8 cellular contexts compared by ENCODE assay signal in the genomic region with DNA sequence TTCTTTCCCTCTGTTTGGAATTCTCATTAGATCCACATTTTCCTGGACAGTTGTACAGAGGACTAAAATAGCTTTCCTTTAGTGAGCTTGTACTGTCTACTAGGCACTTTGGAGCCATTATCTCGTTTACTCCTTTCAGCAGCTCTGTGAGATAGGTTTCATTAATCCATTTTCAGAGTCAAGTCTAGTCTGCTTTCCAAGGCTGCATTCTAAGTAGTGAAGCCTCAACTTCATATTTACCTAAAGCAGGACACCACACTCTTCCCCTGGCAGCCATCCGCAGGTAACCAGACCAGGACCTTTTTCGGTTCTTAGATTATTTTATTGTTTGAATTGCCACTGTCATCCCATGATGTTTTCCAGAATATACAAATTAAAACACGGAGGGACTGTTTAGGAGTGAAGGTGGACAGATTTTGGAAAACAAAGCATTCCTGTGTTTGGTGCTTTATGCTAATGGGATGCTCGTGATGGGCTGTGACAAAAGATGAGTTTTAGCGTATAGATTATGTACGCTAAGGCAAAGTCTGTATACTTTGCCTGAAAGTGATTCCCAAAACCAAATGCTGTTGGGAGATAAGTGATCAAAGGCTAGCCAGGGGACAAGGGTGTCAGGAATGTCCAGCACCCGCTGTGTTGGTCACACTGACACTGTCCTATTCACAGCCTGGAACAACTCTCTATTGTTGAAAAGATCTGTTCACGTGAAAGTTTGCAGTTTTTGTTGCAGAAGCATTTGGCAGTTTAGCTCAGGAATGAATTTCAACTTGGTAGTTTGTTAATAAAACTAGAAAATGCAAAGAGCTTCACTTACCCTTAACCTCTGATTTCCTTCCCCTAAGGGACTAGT. TPM values are rescaled to one million over a fixed set of nuclear protein-coding genes. Genes with fewer than 3 reads are reported as not detected.
DNase-seq lines count a peak whose midpoint lies in the region; ATAC-seq and TF ChIP-seq lines count a peak whose summit lies in the region.

No MANE protein-coding gene starts in this region.

- peaks cover 6 to 16% (median 9%) of the 10 kb centered on the region in 4 donors for H3K4me1 Mint-ChIP-seq in CD4-positive, CD25-positive, alpha-beta regulatory T cell

- WGBS in esophagus muscularis mucosa, result 61% methylated on average over 9 of the region's 9 CpGs

- no peaks in the 10 kb centered on the region for H3K36me3 Mint-ChIP-seq in CD4-positive, CD25-positive, alpha-beta regulatory T cell

- DNase-seq in CD4-positive, CD25-positive, alpha-beta regulatory T cell, result no peak
- DNase-seq in NCI-H345 (lab: John Stamatoyannopoulos, UW), result peak; percentile 35
- DNase-seq in esophagus muscularis mucosa (ENCODE audit: extremely low spot score), result peak; percentile 75
- peak; percentile 8 for DNase-seq in occipital lobe (lab: John Stamatoyannopoulos, UW)
- DNase-seq in SKM-1 treated with dmso at 0.1 percent for 144 hours (lab: John Stamatoyannopoulos, UW; ENCODE audit: unreplicated experiment), result no peak
- no peak for DNase-seq in left lobe of liver (ENCODE audit: low spot score)

- TF ChIP-seq CTCF in esophagus muscularis mucosa (IDR thresholded peaks at IDR 0.05), result no peak

- H3K4me1 ChIP-seq in CD4-positive, CD25-positive, alpha-beta regulatory T cell (ENCODE audit: control insufficient read depth, insufficient read depth, low read length, poor library complexity, severe bottlenecking), result peaks cover 12% of the 10 kb centered on the region
- H3K4me1 ChIP-seq in esophagus muscularis mucosa, result peaks cover 14 to 59% (median 47%) of the 10 kb centered on the region in 4 donors

- peaks cover 9% of the 10 kb centered on the region for H3K27me3 ChIP-seq in CD4-positive, CD25-positive, alpha-beta regulatory T cell (ENCODE audit: control insufficient read depth, insufficient read depth, low read length)
- no peaks in the 10 kb centered on the region for H3K27me3 ChIP-seq in esophagus muscularis mucosa

- TF ChIP-seq EP300 in esophagus muscularis mucosa (IDR thresholded peaks at IDR 0.05), result no peak

- peaks cover 0 to 2% (median 0%) of the 10 kb centered on the region in 7 donors for H3K9me3 Mint-ChIP-seq in CD4-positive, CD25-positive, alpha-beta regulatory T cell

- no peak for ATAC-seq in CD4-positive, CD25-positive, alpha-beta regulatory T cell (ENCODE audit: low read depth in 2 of 2)
- ATAC-seq in HG03159 (IDR thresholded peaks at IDR 0.05; ENCODE audit: unreplicated experiment) (no peak), left lobe of liver (no peak), GM19395 (IDR thresholded peaks at IDR 0.05; ENCODE audit: unreplicated experiment) (no peak)

- no peak overlapping the region for H3K27ac ChIP-seq in CD4-positive, CD25-positive, alpha-beta regulatory T cell (ENCODE audit: insufficient read depth, low read length, poor library complexity, severe bottlenecking)
- H3K27ac ChIP-seq in esophagus muscularis mucosa (replicated peaks in 1 of 4), result peak overlapping the region; percentile 91 to 98 (median 95)

- peaks cover 33% of the 10 kb centered on the region for H3K27me3 Mint-ChIP-seq in CD4-positive, CD25-positive, alpha-beta regulatory T cell

- H3K9me3 ChIP-seq in CD4-positive, CD25-positive, alpha-beta regulatory T cell (ENCODE audit: control insufficient read depth in 2 of 2, low read length in 2 of 2), result no peaks in the 10 kb centered on the region
- H3K9me3 ChIP-seq in esophagus muscularis mucosa, result no peaks in the 10 kb centered on the region

- peak overlapping the region; percentile 10 to 59 (median 11) for H3K27ac Mint-ChIP-seq in CD4-positive, CD25-positive, alpha-beta regulatory T cell

- intact Hi-C loops in esophagus muscularis mucosa (cut with DNase I), result loop anchor here (2.0 to 5.0 kb wide), 3 partner anchors 47 to 69 kb away; no protein-coding TSS in a partner anchor

- peak overlapping the region in 3 of 4 donors; percentile 49 to 65 (median 52) for H3K4me3 Mint-ChIP-seq in CD4-positive, CD25-positive, alpha-beta regulatory T cell

- H3K36me3 ChIP-seq in CD4-positive, CD25-positive, alpha-beta regulatory T cell (ENCODE audit: control insufficient read depth, insufficient read depth, low read length), result no peaks in the 10 kb centered on the region
- H3K36me3 ChIP-seq in esophagus muscularis mucosa, result no peaks in the 10 kb centered on the region

- no peak overlapping the region for H3K4me3 ChIP-seq in CD4-positive, CD25-positive, alpha-beta regulatory T cell (ENCODE audit: low read depth, low read length)
- H3K4me3 ChIP-seq in esophagus muscularis mucosa, result peak overlapping the region; percentile 79 to 89 (median 84)

- TF ChIP-seq POLR2A in esophagus muscularis mucosa (IDR thresholded peaks at IDR 0.05; ENCODE audit: low read depth), result no peak

RNA-seq across cellular contexts. Expression of gene JAM3, which starts 1.3 kb away (rescaled TPM):
- total RNA-seq in CD4-positive, CD25-positive, alpha-beta regulatory T cell, result 5.5 TPM
- polyA plus RNA-seq in CD4-positive, CD25-positive, alpha-beta regulatory T cell, result 1 to 10 TPM; 3.1 to 4.6 (median 3.3) TPM
- 100 to 1,000 TPM in 2 of 4 donors, 10 to 100 TPM in 2; 84.2 to 122 (median 96.5) TPM for total RNA-seq in esophagus muscularis mucosa
- total RNA-seq in occipital lobe, result 41.8 TPM
- 0.75 TPM for total RNA-seq in left lobe of liver

Comparison
In these comparisons a context has a peak if more than half of its experiments do, and no peak if none do; other contexts are left out.
1. DNase-seq: peak in NCI-H345 (single experiment), esophagus muscularis mucosa (single experiment) and occipital lobe (single experiment); none in CD4-positive, CD25-positive, alpha-beta regulatory T cell (0 of 3), SKM-1 treated with dmso at 0.1 percent for 144 hours (single experiment) and left lobe of liver (single experiment).